ENCODE assay signal across 19 cellular contexts in genomic region chr4:143089291-143089690, GRCh38.
DNase-seq lines count a peak whose midpoint lies in the region; ATAC-seq and TF ChIP-seq lines count a peak whose summit lies in the region.
"Had no signal": no experiment of that assay in that cellular context is flagged by ENCODE, and none has a peak within 500 bp of the region (broad histone marks: within the 10 kb centered on the region; RNA-seq: fewer than 3 reads in every experiment).

No MANE protein-coding gene starts in this region.

- no peak overlapping the region for H3K56ac ChIP-seq in mesendoderm (ENCODE audit: low read length)

- no peaks in the 10 kb centered on the region for H3K79me1 ChIP-seq in mesendoderm (ENCODE audit: low read length)

- intact Hi-C loops in left ventricle myocardium superior (cut with micrococcal nuclease) (no loop called here), ovary (cut with DNase I) (no loop called here)

- H4K5ac ChIP-seq in mesendoderm (ENCODE audit: low read length) = no peak overlapping the region

- no peaks in the 10 kb centered on the region for H3K27me3 ChIP-seq in cardiac muscle cell
- H3K27me3 ChIP-seq in mesendoderm (ENCODE audit: insufficient read depth, low read length, poor library complexity) = no peaks in the 10 kb centered on the region
- no peaks in the 10 kb centered on the region for H3K27me3 ChIP-seq in ovary

- no peak overlapping the region for H3K18ac ChIP-seq in mesendoderm (ENCODE audit: low read length)

- no peak overlapping the region for H3K4ac ChIP-seq in mesendoderm (ENCODE audit: low read depth, low read length)

- DNase-seq in cardiac muscle cell (ENCODE audit: low read depth in 1 of 2, low spot score in 1 of 2) (peak; percentile 3 to 32), left ventricle myocardium superior (no peak), glomerular visceral epithelial cell (ENCODE audit: extremely low spot score) (peak; percentile 23), mesendoderm (peak; percentile 94), foreskin fibroblast (no peak), ovary (no peak), NCI-H1092 treated with DMSO at 0.1 percent for 48 hours (lab: John Stamatoyannopoulos, UW) (no peak), CD1c-positive myeloid dendritic cell (ENCODE audit: extremely low spot score) (no peak)
- DNase-seq: Calu3; CD4-positive, alpha-beta T cell; HFFc6; NCI-H1436 treated with DMSO at 0.1 percent for 48 hours; NCI-H2029 treated with DMSO at 0.1 percent for 48 hours; NCI-H2171 treated with DMSO at 0.1 percent for 48 hours; NCI-H510A treated with DMSO at 0.1 percent for 48 hours; Right ventricle myocardium superior had no signal

- H3K4me3 ChIP-seq in cardiac muscle cell (no peak overlapping the region), mesendoderm (ENCODE audit: low read length) (no peak overlapping the region), foreskin fibroblast (ENCODE audit: low read depth in 1 of 2, low read length in 2 of 2) (no peak overlapping the region), ovary (no peak overlapping the region)

- no peak overlapping the region for H2BK120ac ChIP-seq in mesendoderm (ENCODE audit: low read depth, low read length)

- no peak overlapping the region for H2BK5ac ChIP-seq in mesendoderm (ENCODE audit: low read length)

- H2AK5ac ChIP-seq in mesendoderm (ENCODE audit: low read length) = no peak overlapping the region

- no peaks in the 10 kb centered on the region for H3K79me2 ChIP-seq in mesendoderm (ENCODE audit: control insufficient read depth, insufficient read depth, low read length)

- no peak for TF ChIP-seq EP300 in ovary (IDR thresholded peaks at IDR 0.05)

- H3K4me1 ChIP-seq in cardiac muscle cell (ENCODE audit: low read depth) = peaks cover 6% of the 10 kb centered on the region
- H3K4me1 ChIP-seq in mesendoderm (ENCODE audit: control insufficient read depth, low read depth, low read length) = no peaks in the 10 kb centered on the region
- H3K4me1 ChIP-seq in ovary (ENCODE audit: insufficient read depth) = no peaks in the 10 kb centered on the region

- no peak overlapping the region for H3K9ac ChIP-seq in mesendoderm (ENCODE audit: low read length)
- H3K9ac ChIP-seq: KMS-11 had no signal

- no peaks in the 10 kb centered on the region for H3K36me3 ChIP-seq in cardiac muscle cell
- H3K36me3 ChIP-seq in mesendoderm (ENCODE audit: control insufficient read depth, insufficient read depth, low read length) = no peaks in the 10 kb centered on the region
- H3K36me3 ChIP-seq in ovary = no peaks in the 10 kb centered on the region

- no peak overlapping the region for H3K4me2 ChIP-seq in mesendoderm (ENCODE audit: low read length)
- H3K4me2 ChIP-seq: KMS-11 had no signal

- H3K27ac ChIP-seq in cardiac muscle cell (peak overlapping the region; percentile 68), mesendoderm (ENCODE audit: low read depth, low read length) (no peak overlapping the region), ovary (no peak overlapping the region)
- H3K27ac ChIP-seq: 22Rv1, KMS-11 had no signal

- no peak overlapping the region for H3K23ac ChIP-seq in mesendoderm (ENCODE audit: low read length)

- H2BK15ac ChIP-seq in mesendoderm (replicated peaks; ENCODE audit: low read depth) = no peak overlapping the region

- ATAC-seq in left ventricle myocardium superior = no peak
- ATAC-seq: HepG2 had no signal

- H4K8ac ChIP-seq in mesendoderm (ENCODE audit: low read depth, low read length) = no peak overlapping the region

- no peaks in the 10 kb centered on the region for H3K9me3 ChIP-seq in cardiac muscle cell (ENCODE audit: low read depth)
- H3K9me3 ChIP-seq in ovary = no peaks in the 10 kb centered on the region

- TF ChIP-seq CTCF in cardiac muscle cell (IDR thresholded peaks at IDR 0.05; ENCODE audit: low read depth, low read length) (no peak), foreskin fibroblast (IDR thresholded peaks at IDR 0.05; ENCODE audit: low read depth, low read length) (no peak), ovary (IDR thresholded peaks at IDR 0.05) (no peak)

- TF ChIP-seq POLR2A in ovary (IDR thresholded peaks at IDR 0.05) = no peak

Comparison
In these comparisons a context has a peak if more than half of its experiments do, and no peak if none do; other contexts are left out.
1. DNase-seq: peak in cardiac muscle cell (2 of 2), glomerular visceral epithelial cell (single experiment) and mesendoderm (single experiment); none in left ventricle myocardium superior (single experiment), foreskin fibroblast (0 of 2), ovary (0 of 5), NCI-H1092 treated with DMSO at 0.1 percent for 48 hours (single experiment) and CD1c-positive myeloid dendritic cell (single experiment).